ENCODE assay signal across 33 cellular contexts in the genomic region with DNA sequence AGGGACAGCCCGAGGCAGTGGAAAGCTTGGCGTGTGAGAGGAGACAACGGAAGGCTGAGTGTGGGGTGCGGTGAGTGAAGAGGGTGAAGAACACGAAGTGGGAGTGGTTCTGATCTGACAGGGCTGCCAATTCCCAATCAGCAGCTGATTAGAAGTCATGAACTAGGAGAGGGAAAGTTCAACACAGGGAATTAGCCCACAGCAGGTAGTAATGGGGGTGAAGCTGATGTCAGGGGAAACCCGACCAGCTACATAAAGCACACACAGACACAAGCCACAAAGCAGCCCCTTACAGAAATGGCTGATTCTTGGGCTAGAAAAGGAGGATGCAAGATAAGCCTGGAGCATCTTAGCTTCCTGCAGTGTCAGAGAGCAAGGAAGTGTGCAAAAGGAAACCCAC. TPM values are rescaled to one million over a fixed set of nuclear protein-coding genes. Genes with fewer than 3 reads are reported as not detected.
"Had no signal": no experiment of that assay in that cellular context is flagged by ENCODE, and none has a peak within 500 bp of the region (broad histone marks: within the 10 kb centered on the region; RNA-seq: fewer than 3 reads in every experiment).

No MANE protein-coding gene starts in this region.

- H3K4me1 Mint-ChIP-seq: activated B cell treated with CpG ODN at 0.5 μM for 24 hours; activated naive CD4-positive, alpha-beta T cell treated with anti-CD3 and anti-CD28 coated beads, Interleukin-2, amount 50 U/mL, for 24 hours; activated naive CD8-positive, alpha-beta T cell treated with anti-CD3 and anti-CD28 coated beads for 36 hours; activated naive CD8-positive, alpha-beta T cell treated with anti-CD3 and anti-CD28 coated beads, Interleukin-2, amount 50 U/mL, for 24 hours; activated T-helper 17 cell treated with anti-CD3 and anti-CD28 coated beads, Interleukin-2, amount 50 U/mL, for 72 hours had no signal

- H3K4me3 ChIP-seq: adrenal gland, body of pancreas, esophagus muscularis mucosa, gastrocnemius medialis, heart left ventricle had no signal

- H3K4me3 Mint-ChIP-seq: activated B cell treated with CpG ODN at 0.5 μM for 24 hours; activated CD8-positive, alpha-beta T cell treated with anti-CD3 and anti-CD28 coated beads for 36 hours; activated naive CD4-positive, alpha-beta T cell treated with anti-CD3 and anti-CD28 coated beads for 36 hours; activated naive CD4-positive, alpha-beta T cell treated with anti-CD3 and anti-CD28 coated beads, Interleukin-2, amount 50 U/mL, for 24 hours; activated naive CD8-positive, alpha-beta T cell treated with anti-CD3 and anti-CD28 coated beads for 36 hours; activated naive CD8-positive, alpha-beta T cell treated with anti-CD3 and anti-CD28 coated beads, Interleukin-2, amount 50 U/mL, for 24 hours; activated T-cell treated with anti-CD3 and anti-CD28 coated beads, Interleukin-2, amount 50 U/mL, for 4 hours; activated T-helper 17 cell treated with anti-CD3 and anti-CD28 coated beads, Interleukin-2, amount 50 U/mL, for 72 hours; effector memory CD8-positive, alpha-beta T cell; T-helper 1 cell treated with Interleukin-12 subunit alpha and Interleukin-12 subunit beta and Interleukin-4 antibody, amounts not matched to agents 30 μg/mL and 1 μg/mL, for 36 hours had no signal

- H3K36me3 Mint-ChIP-seq: activated naive CD4-positive, alpha-beta T cell treated with anti-CD3 and anti-CD28 coated beads, Interleukin-2, amount 50 U/mL, for 24 hours; activated naive CD8-positive, alpha-beta T cell treated with anti-CD3 and anti-CD28 coated beads for 36 hours had no signal

- DNase-seq: activated B cell treated with CpG ODN at 0.5 μM for 24 hours; activated CD4-positive, alpha-beta T cell treated with anti-CD3 and anti-CD28 coated beads for 48 hours; activated CD4-positive, alpha-beta T cell treated with anti-CD3 and anti-CD28 coated beads, Interleukin-2, amount 50 U/mL, for 1 hour; activated CD4-positive, alpha-beta T cell treated with anti-CD3 and anti-CD28 coated beads, Interleukin-2, amount 50 U/mL, for 48 hours; activated CD8-positive, alpha-beta memory T cell treated with anti-CD3 and anti-CD28 coated beads for 24 hours; activated CD8-positive, alpha-beta T cell treated with anti-CD3 and anti-CD28 coated beads for 36 hours; activated effector memory CD4-positive, alpha-beta T cell treated with anti-CD3 and anti-CD28 coated beads, Interleukin-2, amount 50 U/mL, for 16 hours; activated naive CD4-positive, alpha-beta T cell treated with anti-CD3 and anti-CD28 coated beads for 36 hours; activated naive CD8-positive, alpha-beta T cell treated with anti-CD3 and anti-CD28 coated beads for 36 hours; activated naive CD8-positive, alpha-beta T cell treated with anti-CD3 and anti-CD28 coated beads, Interleukin-2, amount 50 U/mL, for 24 hours; activated T-cell treated with anti-CD3 and anti-CD28 coated beads, Interleukin-2, amount 50 U/mL, for 4 hours; adrenal gland; amygdala; aorta; body of pancreas; caudate nucleus; cortex of kidney; dermis blood vessel endothelial cell; effector CD4-positive, alpha-beta T cell; effector memory CD8-positive, alpha-beta T cell; foreskin keratinocyte; gastrocnemius medialis; glutamatergic neuron; heart left ventricle; T-helper 9 cell; WERI-Rb-1 had no signal

- H3K36me3 ChIP-seq: adrenal gland, esophagus muscularis mucosa, gastrocnemius medialis, heart left ventricle, WERI-Rb-1 had no signal

- H3K9me3 ChIP-seq: adrenal gland, body of pancreas, esophagus muscularis mucosa, gastrocnemius medialis, heart left ventricle had no signal

- H3K27ac ChIP-seq: adrenal gland, body of pancreas, esophagus muscularis mucosa, foreskin keratinocyte, gastrocnemius medialis, heart left ventricle, WERI-Rb-1 had no signal

- H3K9me3 Mint-ChIP-seq: activated B cell treated with CpG ODN at 0.5 μM for 24 hours; activated CD8-positive, alpha-beta T cell treated with anti-CD3 and anti-CD28 coated beads for 36 hours; activated naive CD4-positive, alpha-beta T cell treated with anti-CD3 and anti-CD28 coated beads for 36 hours; activated naive CD4-positive, alpha-beta T cell treated with anti-CD3 and anti-CD28 coated beads, Interleukin-2, amount 50 U/mL, for 24 hours; activated naive CD8-positive, alpha-beta T cell treated with anti-CD3 and anti-CD28 coated beads for 36 hours; activated naive CD8-positive, alpha-beta T cell treated with anti-CD3 and anti-CD28 coated beads, Interleukin-2, amount 50 U/mL, for 24 hours; activated T-helper 17 cell treated with anti-CD3 and anti-CD28 coated beads, Interleukin-2, amount 50 U/mL, for 72 hours; effector memory CD8-positive, alpha-beta T cell; T-helper 1 cell treated with Interleukin-12 subunit alpha and Interleukin-12 subunit beta and Interleukin-4 antibody, amounts not matched to agents 30 μg/mL and 1 μg/mL, for 36 hours had no signal

- H3K4me1 ChIP-seq: adrenal gland, esophagus muscularis mucosa, foreskin keratinocyte, gastrocnemius medialis, heart left ventricle had no signal

- H3K27ac Mint-ChIP-seq: activated B cell treated with CpG ODN at 0.5 μM for 24 hours; activated CD8-positive, alpha-beta T cell treated with anti-CD3 and anti-CD28 coated beads for 36 hours; activated naive CD4-positive, alpha-beta T cell treated with anti-CD3 and anti-CD28 coated beads for 36 hours; activated naive CD4-positive, alpha-beta T cell treated with anti-CD3 and anti-CD28 coated beads, Interleukin-2, amount 50 U/mL, for 24 hours; activated naive CD8-positive, alpha-beta T cell treated with anti-CD3 and anti-CD28 coated beads for 36 hours; activated naive CD8-positive, alpha-beta T cell treated with anti-CD3 and anti-CD28 coated beads, Interleukin-2, amount 50 U/mL, for 24 hours; activated T-helper 17 cell treated with anti-CD3 and anti-CD28 coated beads, Interleukin-2, amount 50 U/mL, for 72 hours; effector memory CD8-positive, alpha-beta T cell; T-helper 1 cell treated with Interleukin-12 subunit alpha and Interleukin-12 subunit beta and Interleukin-4 antibody, amounts not matched to agents 30 μg/mL and 1 μg/mL, for 36 hours had no signal

- H3K27me3 ChIP-seq: adrenal gland, body of pancreas, foreskin keratinocyte had no signal

RNA-seq across cellular contexts. Expression of gene TCL1A, which starts 47.5 kb away (rescaled TPM):
- total RNA-seq: activated naive CD4-positive, alpha-beta T cell treated with anti-CD3 and anti-CD28 coated beads for 36 hours; activated T-helper 17 cell treated with anti-CD3 and anti-CD28 coated beads, Interleukin-2, amount 50 U/mL, for 72 hours; aorta; body of pancreas; chondrocyte; dermis blood vessel endothelial cell; epithelial cell of proximal tubule; foreskin keratinocyte; gastrocnemius medialis; heart left ventricle; T-helper 2 cell treated with Interferon-gamma antibody and Interleukin-4, amounts not matched to agents 100 ng/mL and 5 ng/mL, for 36 hours had no signal
- polyA plus RNA-seq: adrenal gland, aorta, foreskin keratinocyte had no signal
